In genomic region chr2:172427990-172428840, GRCh38 we compare ENCODE assay signal across 8 cellular contexts. TPM values are rescaled to one million over a fixed set of nuclear protein-coding genes. Genes with fewer than 3 reads are reported as not detected.
A peak's percentile ranks its signal among the peaks of the same experiment; 100 is the strongest.
DNase-seq lines count a peak whose midpoint lies in the region; ATAC-seq and TF ChIP-seq lines count a peak whose summit lies in the region.

No MANE protein-coding gene starts in this region.

- H3K79me2 ChIP-seq in SK-N-SH (ENCODE audit: insufficient read depth): peaks cover 64% of the 10 kb centered on the region

- DNase-seq in AG04449 (ENCODE audit: low read depth, low spot score): no peak
- DNase-seq in SK-N-SH: peak; percentile 74
- peak; percentile 55 for DNase-seq in activated naive CD8-positive, alpha-beta T cell treated with anti-CD3 and anti-CD28 coated beads, Interleukin-2, amount 50 U/mL, for 24 hours
- peak; percentile 53 to 80 (median 75) for DNase-seq in right cardiac atrium
- peak; percentile 72 for DNase-seq in sciatic nerve (ENCODE audit: low spot score)

- CTCF ChIA-PET in AG04449 (lab: Yijun Ruan, JAX): interaction anchor here (0.9 to 6.3 kb wide), 13 partner anchors 10 to 256 kb away, joined by 3 to 51 read pairs (median 4); no protein-coding TSS in a partner anchor
- CTCF ChIA-PET in SK-N-SH (lab: Yijun Ruan, JAX): interaction anchor here (0.6 to 4.1 kb wide), 8 partner anchors 9 to 325 kb away, joined by 3 to 30 read pairs (median 3); no protein-coding TSS in a partner anchor

- H3K9me3 ChIP-seq in SK-N-SH (no peaks in the 10 kb centered on the region), right cardiac atrium (ENCODE audit: control insufficient read depth, low read length) (no peaks in the 10 kb centered on the region)

- TF ChIP-seq EP300 in SK-N-SH (IDR thresholded peaks at IDR 0.05; ENCODE audit: borderline replicate concordance in 1 of 2, low read depth in 1 of 2, low read length in 1 of 2): no peak

- no peaks in the 10 kb centered on the region for H3K36me3 Mint-ChIP-seq in activated naive CD8-positive, alpha-beta T cell treated with anti-CD3 and anti-CD28 coated beads, Interleukin-2, amount 50 U/mL, for 24 hours (ENCODE audit: low read depth)

- no peaks in the 10 kb centered on the region for H3K27me3 ChIP-seq in SK-N-SH (ENCODE audit: insufficient read depth)
- no peaks in the 10 kb centered on the region for H3K27me3 ChIP-seq in right cardiac atrium (ENCODE audit: control insufficient read depth, insufficient read depth)

- H3K36me3 ChIP-seq in SK-N-SH (replicated peaks in 1 of 2; ENCODE audit: control insufficient read depth in 1 of 2, insufficient read depth in 2 of 2, low read length in 1 of 2): no peaks in the 10 kb centered on the region

- peak overlapping the region; percentile 79 for H3K4me3 Mint-ChIP-seq in activated naive CD8-positive, alpha-beta T cell treated with anti-CD3 and anti-CD28 coated beads, Interleukin-2, amount 50 U/mL, for 24 hours

- H3K4me1 ChIP-seq in SK-N-SH (ENCODE audit: control insufficient read depth in 1 of 2, insufficient read depth in 2 of 2, low read depth in 1 of 2, low read length in 1 of 2) (peaks cover 7 to 18% of the 10 kb centered on the region in 2 experiments; a peak in 3 of 4 replicates), right cardiac atrium (ENCODE audit: control insufficient read depth, insufficient read depth, low read length) (no peaks in the 10 kb centered on the region)

- H3K4me3 ChIP-seq in AG04449 (ENCODE audit: low read depth, low read length) (peak overlapping the region; percentile 71), SK-N-SH (ENCODE audit: low read depth in 2 of 2, low read length in 1 of 2) (peak overlapping the region; percentile 85 to 88), right cardiac atrium (ENCODE audit: low read length) (peak overlapping the region; percentile 59)

- no peaks in the 10 kb centered on the region for H3K9me3 Mint-ChIP-seq in activated naive CD8-positive, alpha-beta T cell treated with anti-CD3 and anti-CD28 coated beads, Interleukin-2, amount 50 U/mL, for 24 hours

- POLR2A ChIA-PET in AG04449 (lab: Yijun Ruan, JAX) (no interaction called here), SK-N-SH (lab: Yijun Ruan, JAX) (no interaction called here)

- intact Hi-C loops in right cardiac atrium (cut with DNase I): no loop called here
- intact Hi-C loops in sciatic nerve (cut with DNase I): no loop called here

- H3K9me2 ChIP-seq in SK-N-SH: no peaks in the 10 kb centered on the region

- WGBS in SK-N-SH (ENCODE audit: low lambda C conversion rate): 13% methylated on average over 48 of the region's 63 CpGs
- 2% methylated on average over 63 of the region's 63 CpGs for WGBS in right cardiac atrium

- peaks cover 16% of the 10 kb centered on the region for H4K20me1 ChIP-seq in SK-N-SH (ENCODE audit: insufficient read depth)

- peak overlapping the region in 1 of 2 experiments; percentile 27; a peak in 1 of 4 replicates for H3K27ac ChIP-seq in SK-N-SH (ENCODE audit: low read depth in 2 of 2, low read length in 1 of 2)
- H3K27ac ChIP-seq in right cardiac atrium (ENCODE audit: low read length): peak overlapping the region; percentile 61

- no peaks in the 10 kb centered on the region for H3F3A ChIP-seq in SK-N-SH (replicated peaks; ENCODE audit: insufficient read depth)

- H2AFZ ChIP-seq in SK-N-SH (ENCODE audit: low read depth): peak overlapping the region; percentile 86

- H3K4me1 Mint-ChIP-seq in activated naive CD8-positive, alpha-beta T cell treated with anti-CD3 and anti-CD28 coated beads, Interleukin-2, amount 50 U/mL, for 24 hours: peaks cover 58% of the 10 kb centered on the region

- TF ChIP-seq RAD21 in SK-N-SH (IDR thresholded peaks at IDR 0.05; ENCODE audit: low read length): peak; percentile 25; the same call in 1 of the 2 replicates

- peak overlapping the region; percentile 70 for H3K9ac ChIP-seq in SK-N-SH

- H3K4me2 ChIP-seq in SK-N-SH: peak overlapping the region; percentile 72

- H3K27me3 Mint-ChIP-seq in activated naive CD8-positive, alpha-beta T cell treated with anti-CD3 and anti-CD28 coated beads, Interleukin-2, amount 50 U/mL, for 24 hours: no peaks in the 10 kb centered on the region

- ATAC-seq in HG02588 (IDR thresholded peaks at IDR 0.05; ENCODE audit: unreplicated experiment) (peak; percentile 30), right cardiac atrium (peak; percentile 78 to 88), sciatic nerve (peak; percentile 77), GM18520 (IDR thresholded peaks at IDR 0.05; ENCODE audit: unreplicated experiment) (no peak), HG03039 (IDR thresholded peaks at IDR 0.05; ENCODE audit: unreplicated experiment) (no peak)
- peak; percentile 49 for ATAC-seq in activated naive CD8-positive, alpha-beta T cell treated with anti-CD3 and anti-CD28 coated beads, Interleukin-2, amount 50 U/mL, for 24 hours

- no peak overlapping the region for H3K27ac Mint-ChIP-seq in activated naive CD8-positive, alpha-beta T cell treated with anti-CD3 and anti-CD28 coated beads, Interleukin-2, amount 50 U/mL, for 24 hours

- TF ChIP-seq CTCF in AG04449 (IDR thresholded peaks at IDR 0.05; ENCODE audit: insufficient read depth, low read length, missing control alignments): no peak
- peak; percentile 30 for TF ChIP-seq CTCF in SK-N-SH (IDR thresholded peaks at IDR 0.05)

TF ChIP-seq in SK-N-SH, 30 proteins besides CTCF, POLR2A, EP300 and RAD21:
- TF ChIP-seq SMC3 (IDR thresholded peaks at IDR 0.05; ENCODE audit: low read depth, low read length) (peak; percentile 31), RFX5 (IDR thresholded peaks at IDR 0.05; ENCODE audit: low read length) (no peak), NFIC (IDR thresholded peaks at IDR 0.05; ENCODE audit: borderline replicate concordance) (no peak), MXI1 (IDR thresholded peaks at IDR 0.05; ENCODE audit: low read depth, low read length) (no peak), JUND (IDR thresholded peaks at IDR 0.05) (no peak), GATA2 (CRISPR knock-in tag; IDR thresholded peaks at IDR 0.05) (no peak), FOXM1 (IDR thresholded peaks at IDR 0.05; ENCODE audit: low read depth) (no peak), RXRA (IDR thresholded peaks at IDR 0.05; ENCODE audit: borderline replicate concordance, low read depth) (no peak), PBX3 (IDR thresholded peaks at IDR 0.05) (no peak), MAX (IDR thresholded peaks at IDR 0.05; ENCODE audit: low read depth) (no peak), YY1 (IDR thresholded peaks at IDR 0.05; ENCODE audit: low read depth) (no peak; the same call in 1 of the 2 replicates), TCF12 (IDR thresholded peaks at IDR 0.05) (no peak), RCOR1 (IDR thresholded peaks at IDR 0.05; ENCODE audit: low read length) (no peak), SIN3A (IDR thresholded peaks at IDR 0.05; ENCODE audit: borderline replicate concordance, low read depth, low read length) (0 out of 2 replicates have a peak, but pooled peaks have one; percentile 19)
- TF ChIP-seq, protein P1, sequence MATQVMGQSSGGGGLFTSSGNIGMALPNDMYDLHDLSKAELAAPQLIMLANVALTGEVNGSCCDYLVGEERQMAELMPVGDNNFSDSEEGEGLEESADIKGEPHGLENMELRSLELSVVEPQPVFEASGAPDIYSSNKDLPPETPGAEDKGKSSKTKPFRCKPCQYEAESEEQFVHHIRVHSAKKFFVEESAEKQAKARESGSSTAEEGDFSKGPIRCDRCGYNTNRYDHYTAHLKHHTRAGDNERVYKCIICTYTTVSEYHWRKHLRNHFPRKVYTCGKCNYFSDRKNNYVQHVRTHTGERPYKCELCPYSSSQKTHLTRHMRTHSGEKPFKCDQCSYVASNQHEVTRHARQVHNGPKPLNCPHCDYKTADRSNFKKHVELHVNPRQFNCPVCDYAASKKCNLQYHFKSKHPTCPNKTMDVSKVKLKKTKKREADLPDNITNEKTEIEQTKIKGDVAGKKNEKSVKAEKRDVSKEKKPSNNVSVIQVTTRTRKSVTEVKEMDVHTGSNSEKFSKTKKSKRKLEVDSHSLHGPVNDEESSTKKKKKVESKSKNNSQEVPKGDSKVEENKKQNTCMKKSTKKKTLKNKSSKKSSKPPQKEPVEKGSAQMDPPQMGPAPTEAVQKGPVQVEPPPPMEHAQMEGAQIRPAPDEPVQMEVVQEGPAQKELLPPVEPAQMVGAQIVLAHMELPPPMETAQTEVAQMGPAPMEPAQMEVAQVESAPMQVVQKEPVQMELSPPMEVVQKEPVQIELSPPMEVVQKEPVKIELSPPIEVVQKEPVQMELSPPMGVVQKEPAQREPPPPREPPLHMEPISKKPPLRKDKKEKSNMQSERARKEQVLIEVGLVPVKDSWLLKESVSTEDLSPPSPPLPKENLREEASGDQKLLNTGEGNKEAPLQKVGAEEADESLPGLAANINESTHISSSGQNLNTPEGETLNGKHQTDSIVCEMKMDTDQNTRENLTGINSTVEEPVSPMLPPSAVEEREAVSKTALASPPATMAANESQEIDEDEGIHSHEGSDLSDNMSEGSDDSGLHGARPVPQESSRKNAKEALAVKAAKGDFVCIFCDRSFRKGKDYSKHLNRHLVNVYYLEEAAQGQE (IDR thresholded peaks at IDR 0.05; ENCODE audit: low read depth, low read length): no peak
- TF ChIP-seq, protein P2, sequence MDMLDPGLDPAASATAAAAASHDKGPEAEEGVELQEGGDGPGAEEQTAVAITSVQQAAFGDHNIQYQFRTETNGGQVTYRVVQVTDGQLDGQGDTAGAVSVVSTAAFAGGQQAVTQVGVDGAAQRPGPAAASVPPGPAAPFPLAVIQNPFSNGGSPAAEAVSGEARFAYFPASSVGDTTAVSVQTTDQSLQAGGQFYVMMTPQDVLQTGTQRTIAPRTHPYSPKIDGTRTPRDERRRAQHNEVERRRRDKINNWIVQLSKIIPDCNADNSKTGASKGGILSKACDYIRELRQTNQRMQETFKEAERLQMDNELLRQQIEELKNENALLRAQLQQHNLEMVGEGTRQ (IDR thresholded peaks at IDR 0.05; ENCODE audit: borderline replicate concordance, low read depth, low read length): no peak

RNA-seq across cellular contexts. Expression of gene ITGA6, which starts 0.8 kb away (rescaled TPM):
- polyA plus RNA-seq in SK-N-SH (2012; rRNA removed): 25.9 and 26.0 TPM in 2 replicates
- 32.9 and 33.9 TPM in 2 replicates for polyA plus RNA-seq in SK-N-SH (2012; cell fraction: cytosol; rRNA removed)
- polyA plus RNA-seq in SK-N-SH (2012; cell fraction: nucleus; rRNA removed): 21.2 and 45.3 TPM in 2 replicates
- 10 to 100 TPM; 24.0 to 38.3 (median 32.1) TPM for total RNA-seq in right cardiac atrium
- polyA plus RNA-seq in right cardiac atrium: 14.8 TPM
- 606 TPM for total RNA-seq in sciatic nerve

Comparison
In these comparisons a context has a peak if more than half of its experiments do, and no peak if none do; other contexts are left out.
1. ATAC-seq: peak in HG02588 (single experiment), activated naive CD8-positive, alpha-beta T cell treated with anti-CD3 and anti-CD28 coated beads, Interleukin-2, amount 50 U/mL, for 24 hours (single experiment), right cardiac atrium (2 of 2) and sciatic nerve (single experiment); none in GM18520 (single experiment) and HG03039 (single experiment).
2. RNA of gene ITGA6, which starts 0.8 kb away (total RNA-seq): 606 TPM in sciatic nerve (single experiment); 24.0 to 38.3 TPM in right cardiac atrium; every median in the first group is over 10 times any median in the second.
3. Peak in every context shown above with its lines, with median percentiles within 50 percentile points of each other: H3K4me3 ChIP-seq.